ENCODE assay signal across 13 cellular contexts in the genomic region with DNA sequence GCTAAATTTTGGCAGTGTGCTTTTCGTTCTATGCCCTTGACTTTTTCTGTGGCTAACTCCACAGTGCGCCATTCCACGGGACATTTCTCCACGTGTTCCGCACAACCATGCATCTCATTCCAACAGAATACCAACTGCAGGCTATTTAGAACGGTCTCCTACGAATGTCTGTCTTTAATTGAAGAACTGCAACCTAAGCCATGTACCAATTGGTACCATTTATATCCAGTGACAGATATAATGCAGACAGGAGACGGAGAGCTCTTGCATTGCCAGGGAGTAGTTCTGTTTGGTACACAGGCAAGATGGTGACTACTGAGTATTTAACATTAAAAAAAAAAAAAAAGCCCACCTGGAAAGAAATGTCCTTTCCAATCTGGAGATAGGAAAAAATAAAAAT. TPM values are rescaled to one million over a fixed set of nuclear protein-coding genes. Genes with fewer than 3 reads are reported as not detected.
DNase-seq lines count a peak whose midpoint lies in the region; ATAC-seq and TF ChIP-seq lines count a peak whose summit lies in the region.
"Had no signal": no experiment of that assay in that cellular context is flagged by ENCODE, and none has a peak within 500 bp of the region (broad histone marks: within the 10 kb centered on the region; RNA-seq: fewer than 3 reads in every experiment).

No MANE protein-coding gene starts in this region.

- ATAC-seq in left cardiac atrium = no peak
- ATAC-seq in WTC11 = no peak
- peak; percentile 53 to 69 (median 62) for ATAC-seq in psoas muscle
- ATAC-seq in GM18511 (IDR thresholded peaks at IDR 0.05; ENCODE audit: unreplicated experiment) = no peak

- peaks cover 48% of the 10 kb centered on the region for H3K4me1 Mint-ChIP-seq in WTC11

- no peak overlapping the region for H3K4me3 Mint-ChIP-seq in WTC11
- H3K4me3 Mint-ChIP-seq: CD4-positive, alpha-beta T cell had no signal

- peaks cover 10% of the 10 kb centered on the region for H3K27me3 Mint-ChIP-seq in WTC11 (ENCODE audit: low read depth)
- H3K27me3 Mint-ChIP-seq: CD4-positive, alpha-beta T cell had no signal

- no peaks in the 10 kb centered on the region for H3K36me3 ChIP-seq in left ventricle myocardium inferior
- no peaks in the 10 kb centered on the region for H3K36me3 ChIP-seq in psoas muscle (ENCODE audit: insufficient read depth in 1 of 2, low read depth in 1 of 2)
- H3K36me3 ChIP-seq: HAP-1 had no signal

- H3K27ac ChIP-seq in left ventricle myocardium inferior (replicated peaks) (peak overlapping the region; percentile 71), psoas muscle (peak overlapping the region; percentile 64)
- H3K27ac ChIP-seq: C4-2B, GM23248 had no signal

- no peaks in the 10 kb centered on the region for H3K27me3 ChIP-seq in left ventricle myocardium inferior (ENCODE audit: low read depth)
- H3K27me3 ChIP-seq in psoas muscle (ENCODE audit: insufficient read depth in 3 of 3, low read length in 2 of 3) = no peaks in the 10 kb centered on the region

- H3K9me3 Mint-ChIP-seq in WTC11 = no peaks in the 10 kb centered on the region
- H3K9me3 Mint-ChIP-seq: CD4-positive, alpha-beta T cell had no signal

- H3K4me3 ChIP-seq in left ventricle myocardium inferior (no peak overlapping the region), psoas muscle (no peak overlapping the region)
- H3K4me3 ChIP-seq: GM23248, HAP-1 had no signal

- H3K9me3 ChIP-seq in left ventricle myocardium inferior (replicated peaks) (no peaks in the 10 kb centered on the region), psoas muscle (no peaks in the 10 kb centered on the region)
- H3K9me3 ChIP-seq: HAP-1 had no signal

- CTCF ChIA-PET in WTC11 (lab: Charles Lee) = no interaction called here

- H3K36me3 Mint-ChIP-seq in WTC11 = no peaks in the 10 kb centered on the region

- TF ChIP-seq CTCF in left ventricle myocardium inferior (IDR thresholded peaks at IDR 0.05; ENCODE audit: borderline replicate concordance) = no peak
- TF ChIP-seq CTCF in WTC11 (IDR thresholded peaks at IDR 0.05) = no peak
- no peak for TF ChIP-seq CTCF in psoas muscle (IDR thresholded peaks at IDR 0.05)

- WGBS in psoas muscle, 3 donors = 51 to 76% (median 62%) methylated on average over 8 of the region's 8 CpGs

- intact Hi-C loops in left ventricle myocardium inferior (cut with micrococcal nuclease) (no loop called here), left cardiac atrium (cut with DNase I) (loop anchor here in 1 of 2 donors (10.0 kb wide), 1 partner anchor 67 kb away; no protein-coding TSS in a partner anchor), psoas muscle (cut with DNase I) (no loop called here)

- H3K4me1 ChIP-seq in left ventricle myocardium inferior = peaks cover 97% of the 10 kb centered on the region
- peaks cover 18% of the 10 kb centered on the region for H3K4me1 ChIP-seq in psoas muscle
- H3K4me1 ChIP-seq: Caco-2, HAP-1 had no signal

- POLR2A ChIA-PET in WTC11 (lab: Charles Lee) = no interaction called here

- H3K27ac Mint-ChIP-seq in WTC11 = no peak overlapping the region
- H3K27ac Mint-ChIP-seq: CD4-positive, alpha-beta T cell had no signal

- DNase-seq in left ventricle myocardium inferior (no peak), left cardiac atrium (no peak), WTC11 (ENCODE audit: low spot score) (no peak), psoas muscle (no peak), NCI-H82 treated with DMSO at 0.1 percent for 48 hours (lab: John Stamatoyannopoulos, UW; ENCODE audit: unreplicated experiment) (no peak), hepatic stellate cell (ENCODE audit: low spot score) (no peak)
- DNase-seq: AML-193; Caco-2; CD4-positive, alpha-beta T cell; GM23248 had no signal

TF ChIP-seq in WTC11, 78 proteins besides CTCF, POLR2A, EP300 and RAD21:
- TF ChIP-seq, protein P1, sequence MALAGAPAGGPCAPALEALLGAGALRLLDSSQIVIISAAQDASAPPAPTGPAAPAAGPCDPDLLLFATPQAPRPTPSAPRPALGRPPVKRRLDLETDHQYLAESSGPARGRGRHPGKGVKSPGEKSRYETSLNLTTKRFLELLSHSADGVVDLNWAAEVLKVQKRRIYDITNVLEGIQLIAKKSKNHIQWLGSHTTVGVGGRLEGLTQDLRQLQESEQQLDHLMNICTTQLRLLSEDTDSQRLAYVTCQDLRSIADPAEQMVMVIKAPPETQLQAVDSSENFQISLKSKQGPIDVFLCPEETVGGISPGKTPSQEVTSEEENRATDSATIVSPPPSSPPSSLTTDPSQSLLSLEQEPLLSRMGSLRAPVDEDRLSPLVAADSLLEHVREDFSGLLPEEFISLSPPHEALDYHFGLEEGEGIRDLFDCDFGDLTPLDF (CRISPR knock-in tag; IDR thresholded peaks at IDR 0.05) = no peak
- TF ChIP-seq, protein P2, sequence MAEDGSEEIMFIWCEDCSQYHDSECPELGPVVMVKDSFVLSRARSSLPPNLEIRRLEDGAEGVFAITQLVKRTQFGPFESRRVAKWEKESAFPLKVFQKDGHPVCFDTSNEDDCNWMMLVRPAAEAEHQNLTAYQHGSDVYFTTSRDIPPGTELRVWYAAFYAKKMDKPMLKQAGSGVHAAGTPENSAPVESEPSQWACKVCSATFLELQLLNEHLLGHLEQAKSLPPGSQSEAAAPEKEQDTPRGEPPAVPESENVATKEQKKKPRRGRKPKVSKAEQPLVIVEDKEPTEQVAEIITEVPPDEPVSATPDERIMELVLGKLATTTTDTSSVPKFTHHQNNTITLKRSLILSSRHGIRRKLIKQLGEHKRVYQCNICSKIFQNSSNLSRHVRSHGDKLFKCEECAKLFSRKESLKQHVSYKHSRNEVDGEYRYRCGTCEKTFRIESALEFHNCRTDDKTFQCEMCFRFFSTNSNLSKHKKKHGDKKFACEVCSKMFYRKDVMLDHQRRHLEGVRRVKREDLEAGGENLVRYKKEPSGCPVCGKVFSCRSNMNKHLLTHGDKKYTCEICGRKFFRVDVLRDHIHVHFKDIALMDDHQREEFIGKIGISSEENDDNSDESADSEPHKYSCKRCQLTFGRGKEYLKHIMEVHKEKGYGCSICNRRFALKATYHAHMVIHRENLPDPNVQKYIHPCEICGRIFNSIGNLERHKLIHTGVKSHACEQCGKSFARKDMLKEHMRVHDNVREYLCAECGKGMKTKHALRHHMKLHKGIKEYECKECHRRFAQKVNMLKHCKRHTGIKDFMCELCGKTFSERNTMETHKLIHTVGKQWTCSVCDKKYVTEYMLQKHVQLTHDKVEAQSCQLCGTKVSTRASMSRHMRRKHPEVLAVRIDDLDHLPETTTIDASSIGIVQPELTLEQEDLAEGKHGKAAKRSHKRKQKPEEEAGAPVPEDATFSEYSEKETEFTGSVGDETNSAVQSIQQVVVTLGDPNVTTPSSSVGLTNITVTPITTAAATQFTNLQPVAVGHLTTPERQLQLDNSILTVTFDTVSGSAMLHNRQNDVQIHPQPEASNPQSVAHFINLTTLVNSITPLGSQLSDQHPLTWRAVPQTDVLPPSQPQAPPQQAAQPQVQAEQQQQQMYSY (CRISPR knock-in tag; IDR thresholded peaks at IDR 0.05) = peak; percentile 45

RNA-seq across cellular contexts. Expression of a gene that starts 9.1 kb away (rescaled TPM):
- total RNA-seq in left ventricle myocardium inferior (11.0 TPM), left cardiac atrium (10 to 100 TPM in 1 of 2 donors, 1 to 10 TPM in 1; 9.9 to 11.4 TPM), WTC11 (2021) (10.9 to 14.3 TPM (median 12.0 TPM) in 3 replicates), psoas muscle (1 to 10 TPM; 3.0 to 8.2 (median 5.0) TPM)
- under 1 TPM; 0.53 to 0.87 (median 0.59) TPM for polyA plus RNA-seq in psoas muscle
- total RNA-seq: Caco-2 had no signal
- polyA plus RNA-seq: GM23248 had no signal

Comparison
In these comparisons a context has a peak if more than half of its experiments do, and no peak if none do; other contexts are left out.
1. ATAC-seq: peak in psoas muscle (4 of 4); none in left cardiac atrium (0 of 2), WTC11 (single experiment) and GM18511 (single experiment).